Comparison of ENCODE assay signal across 8 cellular contexts in genomic region chr5:40755093-40755406, GRCh38. TPM values are rescaled to one million over a fixed set of nuclear protein-coding genes. Genes with fewer than 3 reads are reported as not detected.
DNase-seq lines count a peak whose midpoint lies in the region; ATAC-seq and TF ChIP-seq lines count a peak whose summit lies in the region.

No MANE protein-coding gene starts in this region.

- H3K9ac ChIP-seq in SK-N-MC (ENCODE audit: insufficient read length) = peak overlapping the region; percentile 92

- no peaks in the 10 kb centered on the region for H3K9me3 Mint-ChIP-seq in activated naive CD8-positive, alpha-beta T cell treated with anti-CD3 and anti-CD28 coated beads, Interleukin-2, amount 10 ng/mL, durations not matched to agents 7 days and 5 days

- H3K4me3 ChIP-seq in GM12864 (ENCODE audit: low read depth, low read length) (peak overlapping the region; percentile 94), SK-N-MC (peak overlapping the region; percentile 99), heart right ventricle (peak overlapping the region; percentile 65 to 98 (median 86))

- H3K27me3 Mint-ChIP-seq in activated naive CD8-positive, alpha-beta T cell treated with anti-CD3 and anti-CD28 coated beads, Interleukin-2, amount 10 ng/mL, durations not matched to agents 7 days and 5 days = no peaks in the 10 kb centered on the region

- intact Hi-C loops in heart right ventricle (cut with DNase I) = loop anchor here in 9 of 10 donors (1.0 to 10.0 kb wide), 9 partner anchors 43 to 124 kb away; partner anchors contain the start of genes RPL37 (in 6 of the 9) and PRKAA1 (in 2 of the 9)
- intact Hi-C loops in posterior cingulate gyrus (cut with DNase I) = loop anchor here (5.0 kb wide), 1 partner anchor 122 kb away; no protein-coding TSS in a partner anchor

- POLR2A ChIA-PET in activated naive CD8-positive, alpha-beta T cell treated with anti-CD3 and anti-CD28 coated beads, Interleukin-2, amount 10 ng/mL, durations not matched to agents 7 days and 5 days (lab: Charles Lee) = interaction anchor here (1.0 kb wide), 2 partner anchors 41 to 80 kb away, joined by 3 read pairs; partner anchors contain the start of gene RPL37

- peak; percentile 52 for DNase-seq in GM12864 (ENCODE audit: low read depth)
- DNase-seq in MV-4-11 (lab: John Stamatoyannopoulos, UW) = peak; percentile 76
- DNase-seq in SK-N-MC (ENCODE audit: low read depth, low spot score) = peak; percentile 60
- peak; percentile 48 for DNase-seq in activated naive CD8-positive, alpha-beta T cell treated with anti-CD3 and anti-CD28 coated beads, Interleukin-2, amount 10 ng/mL, durations not matched to agents 7 days and 5 days
- DNase-seq in heart right ventricle = peak; percentile 52 to 67
- peak; percentile 58 to 95 (median 66) for DNase-seq in posterior cingulate gyrus
- peak; percentile 74 for DNase-seq in ureter (ENCODE audit: low spot score)

- H3K36me3 Mint-ChIP-seq in activated naive CD8-positive, alpha-beta T cell treated with anti-CD3 and anti-CD28 coated beads, Interleukin-2, amount 10 ng/mL, durations not matched to agents 7 days and 5 days = peaks cover 10% of the 10 kb centered on the region

- H3K4me3 Mint-ChIP-seq in activated naive CD8-positive, alpha-beta T cell treated with anti-CD3 and anti-CD28 coated beads, Interleukin-2, amount 10 ng/mL, durations not matched to agents 7 days and 5 days = no peak overlapping the region

- H3K27me3 ChIP-seq in heart right ventricle = no peaks in the 10 kb centered on the region

- peaks cover 0 to 21% (median 17%) of the 10 kb centered on the region in 9 donors for H3K4me1 ChIP-seq in heart right ventricle

- peak; percentile 76 for ATAC-seq in HG02571 (IDR thresholded peaks at IDR 0.05; ENCODE audit: unreplicated experiment)
- peak; percentile 69 for ATAC-seq in activated naive CD8-positive, alpha-beta T cell treated with anti-CD3 and anti-CD28 coated beads, Interleukin-2, amount 10 ng/mL, durations not matched to agents 7 days and 5 days (ENCODE audit: low read depth)
- peak; percentile 84 to 94 (median 91) for ATAC-seq in heart right ventricle

- TF ChIP-seq CTCF in GM12864 (IDR thresholded peaks at IDR 0.05; ENCODE audit: low read depth, low read length, missing control alignments) = peak; percentile 79
- TF ChIP-seq CTCF in heart right ventricle (IDR thresholded peaks at IDR 0.05) = peak; percentile 40 to 83 (median 59)

- WGBS in heart right ventricle, 2 donors = 0% methylated on average over 11 of the region's 11 CpGs

- peaks cover 2% of the 10 kb centered on the region; the same call in 1 of the 2 replicates for H3K9me3 ChIP-seq in SK-N-MC (ENCODE audit: low read depth, low read length)
- H3K9me3 ChIP-seq in heart right ventricle = peaks cover 0 to 9% (median 0%) of the 10 kb centered on the region in 11 donors

- H3K27ac Mint-ChIP-seq in activated naive CD8-positive, alpha-beta T cell treated with anti-CD3 and anti-CD28 coated beads, Interleukin-2, amount 10 ng/mL, durations not matched to agents 7 days and 5 days = no peak overlapping the region

- H3K4me1 Mint-ChIP-seq in activated naive CD8-positive, alpha-beta T cell treated with anti-CD3 and anti-CD28 coated beads, Interleukin-2, amount 10 ng/mL, durations not matched to agents 7 days and 5 days = peaks cover 9% of the 10 kb centered on the region

- H3K27ac ChIP-seq in SK-N-MC = peak overlapping the region; percentile 84
- H3K27ac ChIP-seq in heart right ventricle = peak overlapping the region; percentile 70 to 94 (median 89)

- H3K36me3 ChIP-seq in SK-N-MC (ENCODE audit: insufficient read depth, low read length) (peaks cover 16% of the 10 kb centered on the region), heart right ventricle (peaks cover 0 to 32% (median 0%) of the 10 kb centered on the region in 9 donors)

RNA-seq across cellular contexts. Expression of gene TTC33, which starts 0.7 kb away (rescaled TPM):
- total RNA-seq in activated naive CD8-positive, alpha-beta T cell treated with anti-CD3 and anti-CD28 coated beads, Interleukin-2, amount 10 ng/mL, durations not matched to agents 7 days and 5 days = 10 to 100 TPM; 12.2 to 14.8 TPM
- 10 to 100 TPM; 12.9 to 20.1 (median 17.9) TPM for total RNA-seq in heart right ventricle
- polyA plus RNA-seq in heart right ventricle = 1 to 10 TPM; 6.4 to 7.2 TPM
- total RNA-seq in ureter = 12.6 TPM

RNA-seq across cellular contexts. Expression of gene PRKAA1, which starts 43.1 kb away (rescaled TPM):
- 10 to 100 TPM; 86.4 to 86.7 TPM for total RNA-seq in activated naive CD8-positive, alpha-beta T cell treated with anti-CD3 and anti-CD28 coated beads, Interleukin-2, amount 10 ng/mL, durations not matched to agents 7 days and 5 days
- total RNA-seq in heart right ventricle (10 to 100 TPM; 37.2 to 53.2 (median 42.7) TPM), ureter (114 TPM)
- polyA plus RNA-seq in heart right ventricle = 10 to 100 TPM; 11.0 to 28.5 TPM

Comparison
In these comparisons a context has a peak if more than half of its experiments do, and no peak if none do; other contexts are left out.
1. Peak in every context shown above with its lines: DNase-seq, ATAC-seq, H3K4me3 ChIP-seq and H3K27ac ChIP-seq.